Comparison of ENCODE assay signal across 13 cellular contexts in genomic region chr1:21295545-21295944, GRCh38. TPM values are rescaled to one million over a fixed set of nuclear protein-coding genes. Genes with fewer than 3 reads are reported as not detected.
DNase-seq lines count a peak whose midpoint lies in the region; TF ChIP-seq lines count a peak whose summit lies in the region.
"Had no signal": no experiment of that assay in that cellular context is flagged by ENCODE, and none has a peak within 500 bp of the region (broad histone marks: within the 10 kb centered on the region; RNA-seq: fewer than 3 reads in every experiment).

No MANE protein-coding gene starts in this region.

- peak overlapping the region; percentile 99 for H3K4me2 ChIP-seq in MM.1S (ENCODE audit: low read depth, low read length)
- no peak overlapping the region for H3K4me2 ChIP-seq in parathyroid adenoma (ENCODE audit: low read length)

- peaks cover 41% of the 10 kb centered on the region for H3K4me1 ChIP-seq in MM.1S (ENCODE audit: low read length)
- peaks cover 14 to 40% of the 10 kb centered on the region in 2 donors for H3K4me1 ChIP-seq in ascending aorta
- H3K4me1 ChIP-seq in parathyroid adenoma = peaks cover 6% of the 10 kb centered on the region
- peaks cover 3% of the 10 kb centered on the region; the same call in 1 of the 2 replicates for H3K4me1 ChIP-seq in HAP-1

- H2AFZ ChIP-seq in MM.1S (ENCODE audit: low read length) = no peak overlapping the region
- H2AFZ ChIP-seq in parathyroid adenoma = no peak overlapping the region

- H3K36me3 ChIP-seq in MM.1S (replicated peaks; ENCODE audit: insufficient read depth, low read length) (no peaks in the 10 kb centered on the region), ascending aorta (no peaks in the 10 kb centered on the region), parathyroid adenoma (ENCODE audit: control insufficient read depth, insufficient read depth, low read length) (no peaks in the 10 kb centered on the region), HAP-1 (replicated peaks) (no peaks in the 10 kb centered on the region)

- H3K27ac Mint-ChIP-seq in CD14-positive monocyte = peak overlapping the region; percentile 96 to 100 (median 99)
- H3K27ac Mint-ChIP-seq: endodermal cell had no signal

- peaks cover 78% of the 10 kb centered on the region for H3K4me1 Mint-ChIP-seq in CD14-positive monocyte

- no peaks in the 10 kb centered on the region for H4K20me1 ChIP-seq in MM.1S (ENCODE audit: insufficient read depth, low read length)

- H3K9me3 ChIP-seq in MM.1S (replicated peaks; ENCODE audit: insufficient read depth, low read length) = no peaks in the 10 kb centered on the region
- H3K9me3 ChIP-seq in ascending aorta = no peaks in the 10 kb centered on the region
- no peaks in the 10 kb centered on the region for H3K9me3 ChIP-seq in parathyroid adenoma (ENCODE audit: control insufficient read depth, low read length)
- no peaks in the 10 kb centered on the region for H3K9me3 ChIP-seq in HAP-1

- H3K27me3 ChIP-seq in MM.1S (replicated peaks; ENCODE audit: insufficient read depth, low read length) (no peaks in the 10 kb centered on the region), ascending aorta (no peaks in the 10 kb centered on the region), parathyroid adenoma (ENCODE audit: control insufficient read depth, insufficient read depth, low read length) (no peaks in the 10 kb centered on the region), HAP-1 (ENCODE audit: low read depth) (no peaks in the 10 kb centered on the region)

- no peaks in the 10 kb centered on the region for H3K9me2 ChIP-seq in MM.1S (replicated peaks; ENCODE audit: insufficient read depth, low read length)

- H3K27ac ChIP-seq in MM.1S (ENCODE audit: low read length) (peak overlapping the region; percentile 100), ascending aorta (peak overlapping the region; percentile 2 to 54), parathyroid adenoma (peak overlapping the region; percentile 45)
- H3K27ac ChIP-seq: C4-2B had no signal

- H3F3A ChIP-seq in MM.1S (ENCODE audit: insufficient read depth, low read length) = peaks cover 47% of the 10 kb centered on the region

- H3K9me3 Mint-ChIP-seq in CD14-positive monocyte = peaks cover 0 to 3% (median 0%) of the 10 kb centered on the region in 7 donors
- H3K9me3 Mint-ChIP-seq: brain, endodermal cell had no signal

- H3K4me3 ChIP-seq in MM.1S (ENCODE audit: low read length) (peak overlapping the region; percentile 46; the same call in 1 of the 2 replicates), ascending aorta (no peak overlapping the region), parathyroid adenoma (ENCODE audit: low read depth, low read length) (no peak overlapping the region), HAP-1 (no peak overlapping the region)

- H3K4me3 Mint-ChIP-seq in CD14-positive monocyte = no peak overlapping the region
- H3K4me3 Mint-ChIP-seq: endodermal cell had no signal

- intact Hi-C loops in CD14-positive monocyte (cut with micrococcal nuclease) = loop anchor here (2.0 kb wide), 4 partner anchors 29 to 41 kb away; no protein-coding TSS in a partner anchor
- intact Hi-C loops in ascending aorta (cut with DNase I) = no loop called here

- peak overlapping the region; percentile 98 for H3K9ac ChIP-seq in MM.1S (ENCODE audit: low read length)
- no peak overlapping the region for H3K9ac ChIP-seq in parathyroid adenoma

- peaks cover 16 to 34% of the 10 kb centered on the region in 2 donors for H3K36me3 Mint-ChIP-seq in CD14-positive monocyte
- H3K36me3 Mint-ChIP-seq: brain had no signal

- DNase-seq in CD14-positive monocyte (ENCODE audit: low spot score) (no peak), MM.1S (peak; percentile 6), ascending aorta (ENCODE audit: low spot score in 2 of 2) (no peak), HAP-1 (ENCODE audit: low spot score in 2 of 2) (no peak), HuH-7.5 (ENCODE audit: low spot score) (no peak), hypothalamus (lab: John Stamatoyannopoulos, UW) (no peak)
- DNase-seq in stimulated activated CD4-positive, alpha-beta T cell treated with anti-CD3 and anti-CD28 coated beads, Interleukin-2, amount 100 ng/mL, for 24 hours = no peak
- DNase-seq: endodermal cell, KBM-7, NCI-H1930 had no signal

- in situ Hi-C loops in HAP-1 (cut with MboI; ENCODE audit: low sequenced_read_pairs) = no loop called here

- no peak for TF ChIP-seq CTCF in CD14-positive monocyte (IDR thresholded peaks at IDR 0.05)
- no peak for TF ChIP-seq CTCF in MM.1S (IDR thresholded peaks at IDR 0.05; ENCODE audit: low read length)
- no peak for TF ChIP-seq CTCF in ascending aorta (IDR thresholded peaks at IDR 0.05)
- no peak for TF ChIP-seq CTCF in parathyroid adenoma (IDR thresholded peaks at IDR 0.05)

- H3K79me2 ChIP-seq in MM.1S (ENCODE audit: low read length) (peaks cover 52% of the 10 kb centered on the region), parathyroid adenoma (peaks cover 29% of the 10 kb centered on the region)

- peaks cover 17 to 54% (median 52%) of the 10 kb centered on the region in 3 donors for H3K27me3 Mint-ChIP-seq in CD14-positive monocyte (ENCODE audit: low read depth in 3 of 3)

RNA-seq across cellular contexts. Expression of gene ECE1, which starts 5.3 kb away (rescaled TPM):
- 10 to 100 TPM; 10.6 to 23.3 TPM for polyA plus RNA-seq in CD14-positive monocyte
- 336 TPM for total RNA-seq in ascending aorta

Comparison
In these comparisons a context has a peak if more than half of its experiments do, and no peak if none do; other contexts are left out.
1. H3K27ac ChIP-seq: peak in every context shown above with its lines; median percentile 100 in MM.1S; 45 in parathyroid adenoma; 28 in ascending aorta.